21 cellular contexts compared by ENCODE assay signal in genomic region chr2:231928901-231929725, GRCh38. TPM values are rescaled to one million over a fixed set of nuclear protein-coding genes. Genes with fewer than 3 reads are reported as not detected.
A peak's percentile ranks its signal among the peaks of the same experiment; 100 is the strongest.
DNase-seq lines count a peak whose midpoint lies in the region; ATAC-seq and TF ChIP-seq lines count a peak whose summit lies in the region.
"Had no signal": no experiment of that assay in that cellular context is flagged by ENCODE, and none has a peak within 500 bp of the region (broad histone marks: within the 10 kb centered on the region; RNA-seq: fewer than 3 reads in every experiment).

No MANE protein-coding gene starts in this region.

- ATAC-seq in sciatic nerve (no peak), HG03432 (IDR thresholded peaks at IDR 0.05; ENCODE audit: unreplicated experiment) (no peak)
- ATAC-seq: activated naive CD8-positive, alpha-beta T cell treated with anti-CD3 and anti-CD28 coated beads, Interleukin-2, amount 50 U/mL, for 24 hours; left colon; right lobe of liver; SK-N-SH treated with all-trans-retinoic acid at 6 μM for 48 hours had no signal

- POLR2A ChIA-PET in GM10248 (lab: Yijun Ruan, JAX) = no interaction called here

- peak; percentile 1 for DNase-seq in activated CD4-positive, alpha-beta T cell treated with anti-CD3 and anti-CD28 coated beads for 1 hour
- DNase-seq in activated CD4-positive, alpha-beta T cell treated with anti-CD3 and anti-CD28 coated beads, Interleukin-2, amount 50 U/mL, for 48 hours = no peak
- DNase-seq in GM10248 (ENCODE audit: extremely low spot score) = peak; percentile 21
- peak; percentile 46 for DNase-seq in ecto neural progenitor cell (ENCODE audit: low spot score)
- peak; percentile 19 for DNase-seq in sciatic nerve (ENCODE audit: low spot score)
- DNase-seq in AG08395 (ENCODE audit: low spot score) = no peak
- no peak for DNase-seq in middle frontal gyrus (ENCODE audit: extremely low spot score, low spot score)
- DNase-seq: activated CD4-positive, alpha-beta T cell treated with anti-CD3 and anti-CD28 coated beads, Interleukin-2, amount 50 U/mL, for 1 hour; activated gamma-delta T cell; activated T-cell treated with anti-CD3 and anti-CD28 coated beads for 4 hours; AML-193; effector CD4-positive, alpha-beta T cell; GDM1; T-helper 2 cell had no signal

- TF ChIP-seq CTCF in GM10248 (IDR thresholded peaks at IDR 0.05; ENCODE audit: control extremely low read depth, extremely low read depth, low read depth, missing control alignments) = no peak

- CTCF ChIA-PET in GM10248 (lab: Yijun Ruan, JAX) = interaction anchor here (1.0 to 3.5 kb wide), 5 partner anchors 11 to 512 kb away, joined by 3 to 14 read pairs (median 8); no protein-coding TSS in a partner anchor

- intact Hi-C loops in sciatic nerve (cut with DNase I) = loop anchor here (5.0 kb wide), 1 partner anchor 213 kb away; no protein-coding TSS in a partner anchor

RNA-seq across cellular contexts. Expression of gene NPPC, which starts 2.9 kb away (rescaled TPM):
- 0.67 TPM for total RNA-seq in sciatic nerve
- total RNA-seq: H4, left colon, right lobe of liver, upper lobe of left lung had no signal

RNA-seq across cellular contexts. Expression of gene DIS3L2, which starts 32.4 kb away (rescaled TPM):
- total RNA-seq in sciatic nerve = 46.5 TPM

Comparison
In these comparisons a context has a peak if more than half of its experiments do, and no peak if none do; other contexts are left out.
1. DNase-seq: peak in activated CD4-positive, alpha-beta T cell treated with anti-CD3 and anti-CD28 coated beads for 1 hour (single experiment), GM10248 (single experiment), ecto neural progenitor cell (single experiment) and sciatic nerve (single experiment); none in activated CD4-positive, alpha-beta T cell treated with anti-CD3 and anti-CD28 coated beads, Interleukin-2, amount 50 U/mL, for 48 hours (0 of 2), AG08395 (single experiment) and middle frontal gyrus (single experiment).